19 cellular contexts compared by ENCODE assay signal in the genomic region with DNA sequence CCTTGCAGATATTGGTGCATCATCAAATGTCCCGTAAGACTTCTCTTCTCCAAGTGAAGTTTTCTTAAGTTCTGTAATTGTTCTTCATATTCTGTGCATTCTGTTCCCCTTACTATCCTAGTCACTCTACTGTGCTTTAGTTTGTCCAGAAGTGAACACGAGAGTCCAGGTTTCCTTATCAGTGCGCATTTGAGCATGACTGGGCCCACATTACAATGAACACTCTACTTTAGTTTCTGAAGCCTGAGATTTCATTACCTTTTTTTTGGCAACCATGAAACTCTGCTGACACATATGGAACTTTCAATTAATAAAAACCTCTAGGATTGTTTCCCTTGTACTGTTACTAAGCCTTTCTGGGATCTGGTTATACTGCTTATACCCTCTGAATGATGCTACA.
DNase-seq lines count a peak whose midpoint lies in the region; ATAC-seq and TF ChIP-seq lines count a peak whose summit lies in the region.
"Had no signal": no experiment of that assay in that cellular context is flagged by ENCODE, and none has a peak within 500 bp of the region (broad histone marks: within the 10 kb centered on the region; RNA-seq: fewer than 3 reads in every experiment).

No MANE protein-coding gene starts in this region.

- DNase-seq in NOMO-1 treated with DMSO at 0.1 percent for 48 hours (lab: John Stamatoyannopoulos, UW; ENCODE audit: unreplicated experiment) (peak; percentile 13), NOMO-1 treated with dmso at 0.1 percent for 144 hours (lab: John Stamatoyannopoulos, UW; ENCODE audit: unreplicated experiment) (no peak), right atrium auricular region (ENCODE audit: low spot score) (no peak), HT-29 (ENCODE audit: low spot score) (no peak), left ventricle myocardium superior (no peak)
- DNase-seq: 8988T, Caco-2, DMS79 treated with DMSO at 0.1 percent for 48 hours, GM23248, NCI-H1436, NCI-H2029 treated with DMSO at 0.1 percent for 48 hours, NCI-H510A, NCI-H82, SK-N-SH had no signal

- H3K9me3 ChIP-seq in right atrium auricular region = peaks cover 0 to 9% of the 10 kb centered on the region in 2 donors

- no peak overlapping the region for H3K9ac ChIP-seq in KMS-11
- H3K9ac ChIP-seq: BLaER1, GM23248, SK-N-SH had no signal

- no peaks in the 10 kb centered on the region for H3K36me3 Mint-ChIP-seq in dendritic cell treated with granulocyte-macrophage colony-stimulating factor and Interleukin-4, amounts not matched to agents 40 ng/mL and 50 ng/mL, for 4 days (ENCODE audit: low read depth)

- intact Hi-C loops in dendritic cell treated with granulocyte-macrophage colony-stimulating factor and Interleukin-4, amounts not matched to agents 40 ng/mL and 50 ng/mL, for 4 days (cut with micrococcal nuclease) = no loop called here
- intact Hi-C loops in left ventricle myocardium superior (cut with micrococcal nuclease) = no loop called here

- H3K27me3 Mint-ChIP-seq in dendritic cell treated with granulocyte-macrophage colony-stimulating factor and Interleukin-4, amounts not matched to agents 40 ng/mL and 50 ng/mL, for 4 days = peaks cover 1% of the 10 kb centered on the region

- H3K4me3 ChIP-seq in KMS-11 (IDR thresholded peaks at IDR 0.05; ENCODE audit: insufficient read depth, low read depth, low read length) (no peak overlapping the region), right atrium auricular region (no peak overlapping the region)
- H3K4me3 ChIP-seq: BLaER1, GM23248 had no signal

- no peak overlapping the region for H2AFZ ChIP-seq in KMS-11 (ENCODE audit: low read depth)
- H2AFZ ChIP-seq: GM23248 had no signal

- peak overlapping the region; percentile 37 for H3K27ac Mint-ChIP-seq in dendritic cell treated with granulocyte-macrophage colony-stimulating factor and Interleukin-4, amounts not matched to agents 40 ng/mL and 50 ng/mL, for 4 days

- peak; percentile 70 for ATAC-seq in GM21515 (IDR thresholded peaks at IDR 0.05; ENCODE audit: unreplicated experiment)
- no peak for ATAC-seq in left ventricle myocardium superior
- ATAC-seq: HCT116 had no signal

- H3K9me3 Mint-ChIP-seq in dendritic cell treated with granulocyte-macrophage colony-stimulating factor and Interleukin-4, amounts not matched to agents 40 ng/mL and 50 ng/mL, for 4 days = no peaks in the 10 kb centered on the region

- H4K20me1 ChIP-seq in KMS-11 (ENCODE audit: insufficient read depth) = no peaks in the 10 kb centered on the region
- H4K20me1 ChIP-seq: BLaER1 had no signal

- no peaks in the 10 kb centered on the region for H3K27me3 ChIP-seq in KMS-11 (ENCODE audit: insufficient read depth, low read depth)
- H3K27me3 ChIP-seq in right atrium auricular region = no peaks in the 10 kb centered on the region
- H3K27me3 ChIP-seq: BLaER1 had no signal

- peaks cover 55% of the 10 kb centered on the region for H3K4me1 Mint-ChIP-seq in dendritic cell treated with granulocyte-macrophage colony-stimulating factor and Interleukin-4, amounts not matched to agents 40 ng/mL and 50 ng/mL, for 4 days (ENCODE audit: low read depth)

- H3K36me3 ChIP-seq in KMS-11 (ENCODE audit: insufficient read depth) (no peaks in the 10 kb centered on the region), right atrium auricular region (no peaks in the 10 kb centered on the region)
- H3K36me3 ChIP-seq: BLaER1 had no signal

- H3K4me1 ChIP-seq in KMS-11 (ENCODE audit: low read depth, poor library complexity, severe bottlenecking) = peaks cover 20% of the 10 kb centered on the region
- no peaks in the 10 kb centered on the region for H3K4me1 ChIP-seq in right atrium auricular region

- no peak overlapping the region for H3K4me3 Mint-ChIP-seq in dendritic cell treated with granulocyte-macrophage colony-stimulating factor and Interleukin-4, amounts not matched to agents 40 ng/mL and 50 ng/mL, for 4 days

- H3K4me2 ChIP-seq in KMS-11 = peak overlapping the region; percentile 31
- H3K4me2 ChIP-seq: SK-N-SH had no signal

- no peaks in the 10 kb centered on the region for H3K79me2 ChIP-seq in KMS-11 (ENCODE audit: insufficient read depth, low read depth)

- TF ChIP-seq CTCF in KMS-11 (conservative IDR thresholded peaks at IDR 0.05; ENCODE audit: low read depth, low read length) = no peak
- TF ChIP-seq CTCF in right atrium auricular region (IDR thresholded peaks at IDR 0.05) = no peak

- H3K27ac ChIP-seq in KMS-11 = no peak overlapping the region
- no peak overlapping the region for H3K27ac ChIP-seq in right atrium auricular region
- H3K27ac ChIP-seq: BLaER1, GM23248 had no signal
